ENCODE assay signal across 5 cellular contexts in the genomic region with DNA sequence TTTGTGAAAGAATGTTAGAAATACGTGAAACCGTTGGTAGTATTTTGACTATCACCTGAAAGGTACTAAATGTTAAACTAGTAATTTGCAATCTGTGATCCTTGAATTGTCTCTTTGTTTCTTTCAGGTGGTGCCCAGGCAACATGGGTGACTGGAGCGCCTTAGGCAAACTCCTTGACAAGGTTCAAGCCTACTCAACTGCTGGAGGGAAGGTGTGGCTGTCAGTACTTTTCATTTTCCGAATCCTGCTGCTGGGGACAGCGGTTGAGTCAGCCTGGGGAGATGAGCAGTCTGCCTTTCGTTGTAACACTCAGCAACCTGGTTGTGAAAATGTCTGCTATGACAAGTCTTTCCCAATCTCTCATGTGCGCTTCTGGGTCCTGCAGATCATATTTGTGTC. TPM values are rescaled to one million over a fixed set of nuclear protein-coding genes. Genes with fewer than 3 reads are reported as not detected.
"Had no signal": no experiment of that assay in that cellular context is flagged by ENCODE, and none has a peak within 500 bp of the region (broad histone marks: within the 10 kb centered on the region; RNA-seq: fewer than 3 reads in every experiment).

No MANE protein-coding gene starts in this region.

RNA-seq across cellular contexts. Expression of gene GJA1, which starts 11.3 kb away (rescaled TPM):
- total RNA-seq: activated CD4-positive, alpha-beta T cell treated with anti-CD3 and anti-CD28 coated beads, Interleukin-2, amount 10 ng/mL, durations not matched to agents 7 days and 5 days; activated CD8-positive, alpha-beta T cell treated with anti-CD3 and anti-CD28 coated beads, Interleukin-2, amount 10 ng/mL, durations not matched to agents 7 days and 5 days; activated naive CD8-positive, alpha-beta T cell treated with anti-CD3 and anti-CD28 coated beads, Interleukin-2, amount 10 ng/mL, durations not matched to agents 7 days and 5 days; activated T-helper 2 cell treated with anti-CD3 and anti-CD28 coated beads, Interferon-gamma antibody, Interleukin-2, Interleukin-4, amounts not matched to agents 10 μg/mL and 5 μg/mL and 100 μg/mL, durations not matched to agents 14 hours and 24 hours and 36 hours; T-helper 1 cell treated with Interleukin-12 subunit alpha and Interleukin-12 subunit beta and Interleukin-4 antibody, amounts not matched to agents 30 ng/mL and 1 ng/mL, for 36 hours had no signal
